ENCODE assay signal across 8 cellular contexts in the genomic region with DNA sequence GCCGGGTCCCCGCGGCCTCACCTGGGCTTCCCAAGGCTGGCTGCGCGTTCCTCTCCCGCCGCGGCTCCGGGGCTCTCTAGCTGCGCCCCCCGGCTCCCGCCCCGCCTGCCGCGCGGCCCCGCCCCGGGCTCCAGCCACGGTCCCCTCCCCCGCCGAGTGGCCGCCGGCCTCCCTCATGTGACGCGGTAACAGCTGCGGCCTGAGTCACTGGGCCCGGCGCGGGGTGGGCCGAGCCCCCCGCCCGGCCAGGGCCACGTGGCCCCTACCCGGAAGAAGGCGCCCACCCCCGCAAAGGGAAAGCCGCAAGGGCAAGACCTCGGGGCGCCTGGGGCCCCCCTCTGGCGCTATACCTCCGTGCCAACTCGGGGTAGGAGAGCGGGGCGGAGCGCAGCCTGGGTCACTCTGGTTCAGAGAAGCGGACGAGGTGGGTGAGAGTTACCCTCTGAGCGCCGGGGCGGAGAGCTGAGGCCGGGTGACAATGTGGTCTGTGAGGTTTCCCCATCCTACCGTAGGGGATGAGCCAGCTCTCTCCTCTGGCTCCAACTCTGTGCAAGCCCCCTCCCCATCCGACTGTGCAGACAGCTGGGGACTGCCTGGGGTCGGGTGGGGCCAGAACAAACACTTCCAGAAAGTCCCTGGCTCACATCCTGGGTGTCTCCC. TPM values are rescaled to one million over a fixed set of nuclear protein-coding genes. Genes with fewer than 3 reads are reported as not detected.
DNase-seq lines count a peak whose midpoint lies in the region; ATAC-seq, FAIRE-seq and TF ChIP-seq lines count a peak whose summit lies in the region.

A gene with protein sequence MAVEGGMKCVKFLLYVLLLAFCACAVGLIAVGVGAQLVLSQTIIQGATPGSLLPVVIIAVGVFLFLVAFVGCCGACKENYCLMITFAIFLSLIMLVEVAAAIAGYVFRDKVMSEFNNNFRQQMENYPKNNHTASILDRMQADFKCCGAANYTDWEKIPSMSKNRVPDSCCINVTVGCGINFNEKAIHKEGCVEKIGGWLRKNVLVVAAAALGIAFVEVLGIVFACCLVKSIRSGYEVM (minus strand): TSS at position 78 of the 660 bp plus-strand sequence. CDS start 668 bp downstream, outside the sequence.

- H3K4me1 Mint-ChIP-seq in activated CD4-positive, alpha-beta T cell treated with anti-CD3 and anti-CD28 coated beads, Interleukin-2, amount 10 ng/mL, durations not matched to agents 7 days and 5 days: peaks cover 42% of the 10 kb centered on the region

- H3K79me2 ChIP-seq in ACC112 (ENCODE audit: control insufficient read depth, insufficient read depth, low read length, unreplicated experiment): peaks cover 52% of the 10 kb centered on the region
- H3K79me2 ChIP-seq in HepG2 (ENCODE audit: insufficient read depth, low read length): peaks cover 12% of the 10 kb centered on the region

- H3K4me2 ChIP-seq in HepG2 (ENCODE audit: low read depth, low read length): peak within 1 kb of the TSS; percentile 98

- ATAC-seq in GM18511 (IDR thresholded peaks at IDR 0.05; ENCODE audit: unreplicated experiment): peak; percentile 66
- peak; percentile 57 for ATAC-seq in HG02973 (IDR thresholded peaks at IDR 0.05; ENCODE audit: unreplicated experiment)
- ATAC-seq in HepG2: peak; percentile 81

- TSS peak; percentile 82 for BruUV-seq in HepG2 (replicated peaks; lab: Mats Ljungman, UMichigan)

- CTCF ChIA-PET in activated CD4-positive, alpha-beta T cell treated with anti-CD3 and anti-CD28 coated beads, Interleukin-2, amount 10 ng/mL, durations not matched to agents 7 days and 5 days (lab: Charles Lee): interaction anchor here (0.8 to 2.3 kb wide), 9 partner anchors 9 to 529 kb away, joined by 3 to 22 read pairs (median 4); a partner anchor contains a TSS
- CTCF ChIA-PET in HepG2 (lab: Yijun Ruan, JAX; ENCODE audit: low intra/inter-chr PET ratio, low total read pairs): no interaction called here

- no peak for TF ChIP-seq RAD21 in HepG2 (CRISPR knock-in tag; IDR thresholded peaks at IDR 0.05)

- H3K27me3 ChIP-seq in ACC112 (ENCODE audit: insufficient read depth, low read length) (no peaks in the 10 kb centered on the region), HepG2 (ENCODE audit: control insufficient read depth in 1 of 2, insufficient read depth in 2 of 2, low read length in 2 of 2) (no peaks in the 10 kb centered on the region; a peak in 1 of 5 replicates)

- H3K9me3 ChIP-seq in HepG2 (ENCODE audit: low read length): no peaks in the 10 kb centered on the region

- TF ChIP-seq CTCF in HepG2 (CRISPR knock-in tag; IDR thresholded peaks at IDR 0.05): peak; percentile 17; the same call in 1 of the 2 replicates

- TF ChIP-seq EP300 in HepG2 (IDR thresholded peaks at IDR 0.05; ENCODE audit: low read depth in 2 of 2, low read length in 2 of 2) (0 out of 4 replicates have a peak, but pooled peaks of 1 of the 2 experiments have one; percentile 12), HepG2 (CRISPR knock-in tag; IDR thresholded peaks at IDR 0.05; ENCODE audit: borderline replicate concordance) (peak; percentile 38; the same call in 1 of the 2 replicates)

- peak in 1 of 2 experiments; percentile 69; a peak in 3 of 4 replicates for TF ChIP-seq POLR2A in HepG2 (IDR thresholded peaks at IDR 0.05; ENCODE audit: insufficient read depth in 1 of 2, low read depth in 2 of 2, low read length in 2 of 2)

- H3K36me3 Mint-ChIP-seq in activated CD4-positive, alpha-beta T cell treated with anti-CD3 and anti-CD28 coated beads, Interleukin-2, amount 10 ng/mL, durations not matched to agents 7 days and 5 days (ENCODE audit: low read depth): peaks cover 16% of the 10 kb centered on the region

- H3K27ac Mint-ChIP-seq in activated CD4-positive, alpha-beta T cell treated with anti-CD3 and anti-CD28 coated beads, Interleukin-2, amount 10 ng/mL, durations not matched to agents 7 days and 5 days: peak within 1 kb of the TSS; percentile 92

- H3K27me3 Mint-ChIP-seq in activated CD4-positive, alpha-beta T cell treated with anti-CD3 and anti-CD28 coated beads, Interleukin-2, amount 10 ng/mL, durations not matched to agents 7 days and 5 days: no peaks in the 10 kb centered on the region

- POLR2A ChIA-PET in activated CD4-positive, alpha-beta T cell treated with anti-CD3 and anti-CD28 coated beads, Interleukin-2, amount 10 ng/mL, durations not matched to agents 7 days and 5 days (lab: Charles Lee): no interaction called here
- POLR2A ChIA-PET in HepG2 (lab: Yijun Ruan, JAX): interaction anchor here (0.9 to 2.7 kb wide), 12 partner anchors 9 to 375 kb away, joined by 3 to 38 read pairs (median 11); a partner anchor contains a TSS

- DNase-seq in NCI-H345 (lab: John Stamatoyannopoulos, UW) (peak; percentile 78), dermis blood vessel endothelial cell (peak; percentile 90), HepG2 (ENCODE audit: low spot score) (peak; percentile 56)
- peak; percentile 55 for DNase-seq in activated CD4-positive, alpha-beta T cell treated with anti-CD3 and anti-CD28 coated beads, Interleukin-2, amount 10 ng/mL, durations not matched to agents 7 days and 5 days
- peak; percentile 60 to 72 for DNase-seq in stimulated activated CD4-positive, alpha-beta T cell treated with anti-CD3 and anti-CD28 coated beads, Interleukin-2, amount 100 ng/mL, for 48 hours

- H3K4me3 ChIP-seq in ACC112 (ENCODE audit: low read depth, low read length): peak within 1 kb of the TSS; percentile 98
- H3K4me3 ChIP-seq in HepG2 (replicated peaks in 1 of 3; ENCODE audit: insufficient read depth in 1 of 3, low read depth in 2 of 3, low read length in 3 of 3): peak within 1 kb of the TSS; percentile 84 to 89 (median 84)

- H2AFZ ChIP-seq in ACC112 (ENCODE audit: low read length, unreplicated experiment) (peak within 1 kb of the TSS; percentile 52), HepG2 (ENCODE audit: low read length) (no peak within 1 kb of the TSS)

- 3% methylated on average over 14 of the region's 54 CpGs for WGBS in HepG2 (ENCODE audit: low lambda C conversion rate)

- FAIRE-seq in HepG2 (lab: Jason Lieb, UNC): no peak

- in situ Hi-C loops in HepG2 (cut with HindIII; ENCODE audit: extremely low pct_ligation_motif_present, low pct_unique_long_range_greater_than_20kb): no loop called here

- 0 out of 2 replicates have a peak, but pooled peaks cover 8% of the 10 kb centered on the region for H4K20me1 ChIP-seq in HepG2 (ENCODE audit: insufficient read depth, low read length)

- H3K4me1 ChIP-seq in ACC112 (ENCODE audit: control insufficient read depth, insufficient read depth, low read length, unreplicated experiment): peaks cover 41% of the 10 kb centered on the region
- peaks cover 39% of the 10 kb centered on the region for H3K4me1 ChIP-seq in HepG2 (ENCODE audit: insufficient read depth, low read length)

- H3K4me3 Mint-ChIP-seq in activated CD4-positive, alpha-beta T cell treated with anti-CD3 and anti-CD28 coated beads, Interleukin-2, amount 10 ng/mL, durations not matched to agents 7 days and 5 days: peak within 1 kb of the TSS; percentile 87

- H3K9me3 Mint-ChIP-seq in activated CD4-positive, alpha-beta T cell treated with anti-CD3 and anti-CD28 coated beads, Interleukin-2, amount 10 ng/mL, durations not matched to agents 7 days and 5 days: no peaks in the 10 kb centered on the region

- peaks cover 23% of the 10 kb centered on the region; the same call in 1 of the 2 replicates for H3K36me3 ChIP-seq in ACC112 (ENCODE audit: insufficient read depth, low read length)
- peaks cover 10 to 23% of the 10 kb centered on the region in 2 experiments; a peak in 4 of 5 replicates for H3K36me3 ChIP-seq in HepG2 (replicated peaks in 1 of 2; ENCODE audit: control insufficient read depth in 1 of 2, insufficient read depth in 2 of 2, low read length in 2 of 2)

- H3K9ac ChIP-seq in HepG2 (ENCODE audit: insufficient read depth, low read depth, low read length): peak within 1 kb of the TSS; percentile 85

- intact Hi-C loops in HepG2 (cut with micrococcal nuclease; ENCODE audit: unreplicated experiment): loop anchor here (2.0 kb wide), 1 partner anchor 48 kb away; a partner anchor contains a TSS

- H3K27ac ChIP-seq in ACC112 (ENCODE audit: low read depth, low read length) (peak within 1 kb of the TSS; percentile 95), HepG2 (ENCODE audit: extremely low read length, insufficient read depth, low read length) (peak within 1 kb of the TSS; percentile 79)

TF ChIP-seq in HepG2, 621 proteins besides CTCF, POLR2A, EP300 and RAD21 (continues in another document):
- no peak for TF ChIP-seq PHF5A (CRISPR knock-in tag; IDR thresholded peaks at IDR 0.05; ENCODE audit: low read depth, unreplicated experiment)
- peak; percentile 36; the same call in 1 of the 2 replicates for TF ChIP-seq FOXA3 (CRISPR knock-in tag; IDR thresholded peaks at IDR 0.05)

RNA-seq across cellular contexts. Expression of the gene that starts here (rescaled TPM):
- total RNA-seq in activated CD4-positive, alpha-beta T cell treated with anti-CD3 and anti-CD28 coated beads, Interleukin-2, amount 10 ng/mL, durations not matched to agents 7 days and 5 days: 100 to 1,000 TPM; 108 to 116 TPM
- total RNA-seq in dermis blood vessel endothelial cell (752 and 1,427 TPM in 2 replicates), HepG2 (2016; rRNA removed; fragmentation: Illumina TruSeq; extraction: Trizol) (134 and 277 TPM in 2 replicates)
- total RNA-seq in HepG2 (2016; cell fraction: cytosol; rRNA removed; fragmentation: Illumina TruSeq; extraction: Trizol; ENCODE audit: low read depth): 129 and 132 TPM in 2 replicates
- 128 and 284 TPM in 2 replicates for total RNA-seq in HepG2 (2016; cell fraction: insoluble cytoplasmic fraction; rRNA removed; fragmentation: Illumina TruSeq; extraction: Trizol)
- 138 and 152 TPM in 2 replicates for total RNA-seq in HepG2 (2016; cell fraction: membrane; rRNA removed; fragmentation: Illumina TruSeq; extraction: Trizol)
- total RNA-seq in HepG2 (2016; cell fraction: nucleus; rRNA removed; fragmentation: Illumina TruSeq; extraction: Trizol): 203 and 224 TPM in 2 replicates
- 211 and 234 TPM in 2 replicates for polyA plus RNA-seq in HepG2 (2011; rRNA removed)
- polyA plus RNA-seq in HepG2 (2011; cell fraction: cytosol; rRNA removed): 424 and 444 TPM in 2 replicates
- 140 and 196 TPM in 2 replicates for polyA plus RNA-seq in HepG2 (2011; cell fraction: nucleus; rRNA removed)
- polyA plus RNA-seq in HepG2 (2012): 226 and 283 TPM in 2 replicates
- polyA plus RNA-seq in HepG2 (2016; cell fraction: cytosol; fragmentation: Illumina TruSeq; extraction: Trizol; ENCODE audit: low read depth): 186 and 213 TPM in 2 replicates
- polyA plus RNA-seq in HepG2 (2016; cell fraction: insoluble cytoplasmic fraction; fragmentation: Illumina TruSeq; extraction: Trizol; ENCODE audit: low read depth): 153 and 161 TPM in 2 replicates
- polyA plus RNA-seq in HepG2 (2016; cell fraction: membrane; fragmentation: Illumina TruSeq; extraction: Trizol; ENCODE audit: low read depth): 149 and 167 TPM in 2 replicates
- 381 and 422 TPM in 2 replicates for polyA plus RNA-seq in HepG2 (2016; cell fraction: nucleus; fragmentation: Illumina TruSeq; extraction: Trizol; ENCODE audit: insufficient read depth, low read depth)
- 159 and 211 TPM in 2 replicates for polyA minus RNA-seq in HepG2 (2011; rRNA and poly(A)+ RNA removed; ENCODE audit: low replicate concordance)
- 94.7 and 99.2 TPM in 2 replicates for polyA minus RNA-seq in HepG2 (2011; cell fraction: cytosol; rRNA and poly(A)+ RNA removed)
- 47.0 and 55.9 TPM in 2 replicates for polyA minus RNA-seq in HepG2 (2011; cell fraction: nucleus; rRNA and poly(A)+ RNA removed)

Comparison
In these comparisons a context has a peak if more than half of its experiments do, and no peak if none do; other contexts are left out.
1. Peak in every context shown above with its lines: DNase-seq, ATAC-seq, H3K4me3 ChIP-seq and H3K27ac ChIP-seq.